17 cellular contexts compared by ENCODE assay signal in the genomic region with DNA sequence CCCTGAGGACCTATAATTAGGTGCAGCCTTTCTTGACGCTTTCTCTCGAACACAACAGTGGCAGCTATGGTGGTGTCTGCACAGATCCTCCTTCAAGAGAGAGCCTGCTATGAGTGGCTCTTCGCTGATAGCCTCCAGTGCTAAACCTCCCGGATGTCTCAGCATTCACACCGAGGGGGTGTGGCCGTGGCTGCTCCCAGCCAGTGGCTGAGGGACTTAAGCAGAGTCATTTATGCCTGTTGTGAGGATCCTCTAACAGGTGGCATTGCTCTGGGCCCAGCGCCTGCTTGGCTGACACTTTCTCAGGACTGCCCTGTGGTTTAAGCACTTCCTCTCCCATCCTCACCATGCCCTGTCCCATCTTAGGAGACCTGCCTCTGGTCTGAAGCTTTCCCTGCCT.
DNase-seq lines count a peak whose midpoint lies in the region; TF ChIP-seq lines count a peak whose summit lies in the region.
"Had no signal": no experiment of that assay in that cellular context is flagged by ENCODE, and none has a peak within 500 bp of the region (broad histone marks: within the 10 kb centered on the region; RNA-seq: fewer than 3 reads in every experiment).

No MANE protein-coding gene starts in this region.

- H3K36me3 Mint-ChIP-seq in H9 (ENCODE audit: insufficient read depth in 1 of 3, low read depth in 3 of 3) = no peaks in the 10 kb centered on the region
- H3K36me3 Mint-ChIP-seq in glutamatergic neuron (ENCODE audit: unreplicated experiment) = no peaks in the 10 kb centered on the region

- H3K56ac ChIP-seq in H9 (ENCODE audit: insufficient read length, low read depth, low read length) = no peak overlapping the region

- no peaks in the 10 kb centered on the region for H3K79me1 ChIP-seq in H9 (ENCODE audit: insufficient read depth, low read depth, low read length, poor library complexity, severe bottlenecking)

- H2AK5ac ChIP-seq in H9 (ENCODE audit: insufficient read length, low read length) = no peak overlapping the region

- no peak overlapping the region for H3K4me2 ChIP-seq in H9 (ENCODE audit: insufficient read depth, insufficient read length, low read length)

- no peak overlapping the region for H2BK15ac ChIP-seq in H9 (ENCODE audit: low read depth, low read length)

- no peak for TF ChIP-seq CTCF in BE2C (IDR thresholded peaks at IDR 0.05; ENCODE audit: low read depth, low read length)
- TF ChIP-seq CTCF in H9 (conservative IDR thresholded peaks at IDR 0.05) = no peak
- TF ChIP-seq CTCF in glutamatergic neuron (IDR thresholded peaks at IDR 0.05; ENCODE audit: partially characterized antibody, unreplicated experiment) = no peak
- no peak for TF ChIP-seq CTCF in GM10248 (IDR thresholded peaks at IDR 0.05; ENCODE audit: control extremely low read depth, extremely low read depth, low read depth, missing control alignments)

- H4K20me1 ChIP-seq in H9 (ENCODE audit: control insufficient read depth, insufficient read depth, insufficient read length) = no peaks in the 10 kb centered on the region

- no peaks in the 10 kb centered on the region for H3K9me3 Mint-ChIP-seq in H9
- no peaks in the 10 kb centered on the region for H3K9me3 Mint-ChIP-seq in glutamatergic neuron (ENCODE audit: unreplicated experiment)

- H2BK20ac ChIP-seq in H9 (ENCODE audit: low read depth, low read length, poor library complexity, severe bottlenecking) = no peak overlapping the region

- no peaks in the 10 kb centered on the region for H3K36me3 ChIP-seq in BE2C
- H3K36me3 ChIP-seq in SJCRH30 = no peaks in the 10 kb centered on the region
- H3K36me3 ChIP-seq: Peyer's patch had no signal

- no peak overlapping the region for H3K18ac ChIP-seq in H9 (ENCODE audit: insufficient read length, low read depth, low read length)

- H4K91ac ChIP-seq in H9 (ENCODE audit: insufficient read length, low read depth, low read length) = no peak overlapping the region

- POLR2A ChIA-PET in GM10248 (lab: Yijun Ruan, JAX) = no interaction called here

- peaks cover 11% of the 10 kb centered on the region in 2 experiments; a peak in 3 of 4 replicates for H3K4me1 Mint-ChIP-seq in H9
- H3K4me1 Mint-ChIP-seq in glutamatergic neuron (ENCODE audit: low read depth, unreplicated experiment) = no peaks in the 10 kb centered on the region
- H3K4me1 Mint-ChIP-seq: T-helper 17 cell had no signal

- H3K23ac ChIP-seq in H9 (ENCODE audit: insufficient read length, low read depth, low read length) = no peak overlapping the region

- CTCF ChIA-PET in GM10248 (lab: Yijun Ruan, JAX) = no interaction called here

- H3K9me3 ChIP-seq in BE2C = no peaks in the 10 kb centered on the region
- no peaks in the 10 kb centered on the region for H3K9me3 ChIP-seq in H9 (ENCODE audit: control insufficient read depth, low read depth, low read length)
- H3K9me3 ChIP-seq in SJCRH30 (replicated peaks) = no peaks in the 10 kb centered on the region
- H3K9me3 ChIP-seq: Peyer's patch had no signal

- H2BK5ac ChIP-seq in H9 (ENCODE audit: insufficient read length, low read length) = no peak overlapping the region

- H2BK120ac ChIP-seq in H9 (ENCODE audit: low read depth, low read length, poor library complexity, severe bottlenecking) = no peak overlapping the region

- H4K5ac ChIP-seq in H9 (ENCODE audit: insufficient read length, low read depth, low read length) = no peak overlapping the region

- H2AFZ ChIP-seq in H9 (ENCODE audit: low read length) = no peak overlapping the region

- no peak overlapping the region for H3T11ph ChIP-seq in H9 (ENCODE audit: low read length)

- no peak overlapping the region for H2BK12ac ChIP-seq in H9 (ENCODE audit: insufficient read length, low read depth, low read length)

- DNase-seq in BE2C (peak; percentile 2), H9 (peak; percentile 59), SJCRH30 (peak; percentile 16 to 34), glutamatergic neuron (peak; percentile 13), GM10248 (ENCODE audit: extremely low spot score) (no peak), MV-4-11 (lab: John Stamatoyannopoulos, UW) (no peak), SHP77 treated with DMSO at 0.1 percent for 48 hours (lab: John Stamatoyannopoulos, UW) (no peak), HPDE6-E6E7 (ENCODE audit: extremely low spot score) (no peak)
- DNase-seq: DMS 273 treated with DMSO at 0.1 percent for 48 hours, KG1, NCI-H1105, NCI-H1694, NCI-H526 treated with DMSO at 0.1 percent for 48 hours, Peyer's patch, SHP77, T-helper 17 cell had no signal

- H3K27ac Mint-ChIP-seq in H9 (no peak overlapping the region; a peak in 1 of 7 replicates), glutamatergic neuron (ENCODE audit: unreplicated experiment) (no peak overlapping the region)
- H3K27ac Mint-ChIP-seq: T-helper 17 cell had no signal

- H3K4me1 ChIP-seq in BE2C (no peaks in the 10 kb centered on the region), H9 (ENCODE audit: insufficient read depth, low read length) (no peaks in the 10 kb centered on the region; the same call in 1 of the 2 replicates), SJCRH30 (no peaks in the 10 kb centered on the region)
- H3K4me1 ChIP-seq: Peyer's patch had no signal

- H4K8ac ChIP-seq in H9 (replicated peaks; ENCODE audit: insufficient read length, low read depth, low read length) = no peak overlapping the region

- H3K4me3 ChIP-seq in BE2C (ENCODE audit: low read depth, low read length) (no peak overlapping the region), SJCRH30 (no peak overlapping the region)
- H3K4me3 ChIP-seq: Peyer's patch had no signal

- no peak overlapping the region for H3K27ac ChIP-seq in H9 (ENCODE audit: insufficient read length, low read depth, low read length)
- H3K27ac ChIP-seq in SJCRH30 = no peak overlapping the region
- H3K27ac ChIP-seq: C4-2B, Peyer's patch had no signal

- H3K4me3 Mint-ChIP-seq in H9 (no peak overlapping the region), glutamatergic neuron (ENCODE audit: unreplicated experiment) (no peak overlapping the region)
- H3K4me3 Mint-ChIP-seq: T-helper 17 cell had no signal

- no peak overlapping the region for H3K9ac ChIP-seq in H9 (ENCODE audit: extremely low read depth, insufficient read length, low read length)

- H3K27me3 ChIP-seq in BE2C (no peaks in the 10 kb centered on the region), H9 (ENCODE audit: insufficient read depth, low read length) (no peaks in the 10 kb centered on the region), SJCRH30 (peaks cover 4% of the 10 kb centered on the region; the same call in 1 of the 2 replicates)
- H3K27me3 ChIP-seq: Peyer's patch had no signal

- H3K4ac ChIP-seq in H9 (ENCODE audit: low read depth, low read length) = no peak overlapping the region

- no peaks in the 10 kb centered on the region for H3K79me2 ChIP-seq in H9 (ENCODE audit: insufficient read depth, low read length)

- H3K23me2 ChIP-seq in H9 (ENCODE audit: insufficient read length, low read depth, low read length, poor library complexity, severe bottlenecking) = no peaks in the 10 kb centered on the region

- H3K27me3 Mint-ChIP-seq in H9 (ENCODE audit: low read depth) (no peaks in the 10 kb centered on the region), glutamatergic neuron (ENCODE audit: unreplicated experiment) (no peaks in the 10 kb centered on the region)
- H3K27me3 Mint-ChIP-seq: T-helper 17 cell had no signal

- no CpG with 5 or more reads among the region's 7 CpGs for WGBS in H9 (ENCODE audit: extremely low coverage, insufficient read length, low lambda C conversion rate)

- no peak overlapping the region for H3K14ac ChIP-seq in H9 (ENCODE audit: insufficient read depth, low read length)

Comparison
In these comparisons a context has a peak if more than half of its experiments do, and no peak if none do; other contexts are left out.
1. DNase-seq: peak in BE2C (single experiment), H9 (single experiment), SJCRH30 (2 of 2) and glutamatergic neuron (single experiment); none in GM10248 (single experiment), MV-4-11 (single experiment), SHP77 treated with DMSO at 0.1 percent for 48 hours (single experiment) and HPDE6-E6E7 (single experiment).